16 cellular contexts compared by ENCODE assay signal in the genomic region with DNA sequence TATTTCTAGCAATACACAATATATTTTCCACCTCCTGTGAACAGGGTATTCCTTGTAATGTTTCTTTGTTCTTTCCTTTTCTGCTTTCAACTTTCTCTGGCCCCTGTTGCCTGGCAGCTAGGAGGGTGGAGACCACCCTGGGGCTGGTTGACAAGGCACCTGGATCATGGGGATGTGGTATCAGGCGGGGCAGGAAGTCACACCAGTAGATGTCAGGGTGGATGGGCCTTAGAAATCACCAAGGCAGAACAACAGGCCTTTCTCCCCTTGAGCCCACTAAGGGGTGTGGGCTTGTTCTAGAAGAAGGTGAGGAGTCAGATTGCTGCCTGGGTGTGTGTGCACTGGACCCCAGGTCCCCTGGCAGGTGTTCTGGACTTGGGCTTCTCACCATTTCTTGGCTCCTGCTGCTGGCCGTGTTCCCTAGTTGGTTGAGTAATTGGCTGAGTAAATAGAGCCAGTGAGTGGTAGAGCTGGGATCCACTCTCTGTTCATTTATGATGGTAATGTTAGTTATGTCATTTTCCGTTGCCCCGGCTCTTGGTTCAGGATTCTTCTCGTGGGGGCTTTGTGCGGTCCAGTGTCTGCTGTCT. TPM values are rescaled to one million over a fixed set of nuclear protein-coding genes. Genes with fewer than 3 reads are reported as not detected.
DNase-seq lines count a peak whose midpoint lies in the region; ATAC-seq, FAIRE-seq and TF ChIP-seq lines count a peak whose summit lies in the region.
"Had no signal": no experiment of that assay in that cellular context is flagged by ENCODE, and none has a peak within 500 bp of the region (broad histone marks: within the 10 kb centered on the region; RNA-seq: fewer than 3 reads in every experiment).

No MANE protein-coding gene starts in this region.

- intact Hi-C loops in IMR-90 (cut with micrococcal nuclease): no loop called here
- intact Hi-C loops in K562 (cut with micrococcal nuclease): no loop called here

- no peak overlapping the region for H4K8ac ChIP-seq in IMR-90 (ENCODE audit: low read depth in 2 of 2, low read length in 2 of 2)

- H3K23ac ChIP-seq in IMR-90 (ENCODE audit: low read depth, low read length): no peak overlapping the region

- H3K9me3 ChIP-seq in IMR-90 (ENCODE audit: control insufficient read depth, insufficient read depth, low read length) (no peaks in the 10 kb centered on the region), K562 (replicated peaks; ENCODE audit: control insufficient read depth, insufficient read depth, low read depth, low read length) (no peaks in the 10 kb centered on the region)
- H3K9me3 ChIP-seq: heart left ventricle, upper lobe of left lung had no signal

- no peak overlapping the region for H3K4ac ChIP-seq in IMR-90 (ENCODE audit: low read depth, low read length)

- WGBS in IMR-90 (ENCODE audit: extremely low coverage in 2 of 2, insufficient read length in 1 of 2), 2 experiments: 90% methylated on average over 2 of the region's 6 CpGs; no CpG with 5 or more reads in 1 of the 2 experiments
- 38% methylated on average over 6 of the region's 6 CpGs for WGBS in K562 (ENCODE audit: insufficient coverage, low coverage, missing lambda C conversion rate)

- no peak for TF ChIP-seq EP300 in K562 (IDR thresholded peaks at IDR 0.05; ENCODE audit: low read length)

- H3K9ac ChIP-seq in IMR-90 (ENCODE audit: low read depth, low read length): no peak overlapping the region
- H3K9ac ChIP-seq in K562 (ENCODE audit: insufficient read depth in 1 of 2, low read depth in 2 of 2, low read length in 2 of 2): 0 out of 4 replicates have a peak overlapping the region, but pooled peaks of 1 of the 2 experiments have one; percentile 50

- no peak overlapping the region for H3K4me3 ChIP-seq in IMR-90 (ENCODE audit: insufficient read depth, low read depth, low read length)
- H3K4me3 ChIP-seq in K562: no peak overlapping the region
- H3K4me3 ChIP-seq: upper lobe of left lung had no signal

- no peak overlapping the region for H3K27ac ChIP-seq in IMR-90 (ENCODE audit: insufficient read depth, low read length)
- no peak overlapping the region for H3K27ac ChIP-seq in K562 (ENCODE audit: extremely low read depth, low read depth, low read length)
- H3K27ac ChIP-seq: heart left ventricle, upper lobe of left lung had no signal

- ATAC-seq in IMR-90 (ENCODE audit: low read depth) (no peak), K562 (no peak), HG03571 (IDR thresholded peaks at IDR 0.05; ENCODE audit: unreplicated experiment) (no peak)
- no peak for ATAC-seq in naive thymus-derived CD8-positive, alpha-beta T cell
- ATAC-seq: activated naive CD4-positive, alpha-beta T cell treated with anti-CD3 and anti-CD28 coated beads, Interleukin-2, amount 50 U/mL, for 72 hours; heart left ventricle had no signal

- H4K91ac ChIP-seq in IMR-90 (ENCODE audit: insufficient read depth, low read depth, low read length): no peak overlapping the region

- no peaks in the 10 kb centered on the region for H3K79me2 ChIP-seq in K562 (ENCODE audit: control insufficient read depth, insufficient read depth, low read length)

- no peak overlapping the region for H2BK120ac ChIP-seq in IMR-90 (ENCODE audit: low read depth, low read length)

- H3K9me1 ChIP-seq in IMR-90 (ENCODE audit: insufficient read depth, low read length) (peaks cover 2% of the 10 kb centered on the region), K562 (ENCODE audit: control insufficient read depth, insufficient read depth, low read length) (no peaks in the 10 kb centered on the region)

- H3K36me3 Mint-ChIP-seq in activated naive CD4-positive, alpha-beta T cell treated with anti-CD3 and anti-CD28 coated beads, Interleukin-2, amount 10 ng/mL, durations not matched to agents 7 days and 5 days: peaks cover 8% of the 10 kb centered on the region
- H3K36me3 Mint-ChIP-seq in naive thymus-derived CD8-positive, alpha-beta T cell: peaks cover 0 to 28% (median 2%) of the 10 kb centered on the region in 3 donors
- H3K36me3 Mint-ChIP-seq: activated naive CD4-positive, alpha-beta T cell treated with anti-CD3 and anti-CD28 coated beads, Interleukin-2, amount 50 U/mL, for 72 hours had no signal

- TF ChIP-seq RAD21 in IMR-90 (IDR thresholded peaks at IDR 0.05; ENCODE audit: low read length) (no peak), K562 (CRISPR knock-in tag; conservative IDR thresholded peaks at IDR 0.05 in 1 of 2, IDR thresholded peaks at IDR 0.05 in 1 of 2) (no peak)

- H3K56ac ChIP-seq in IMR-90 (ENCODE audit: extremely low read depth, insufficient read depth, low read length): no peak overlapping the region

- H2AK9ac ChIP-seq in IMR-90 (replicated peaks; ENCODE audit: low read depth, low read length, poor library complexity): no peak overlapping the region

- H2BK20ac ChIP-seq in IMR-90 (ENCODE audit: low read depth, low read length): no peak overlapping the region

- no peaks in the 10 kb centered on the region for H3K9me3 Mint-ChIP-seq in activated naive CD4-positive, alpha-beta T cell treated with anti-CD3 and anti-CD28 coated beads, Interleukin-2, amount 10 ng/mL, durations not matched to agents 7 days and 5 days
- no peaks in the 10 kb centered on the region for H3K9me3 Mint-ChIP-seq in naive thymus-derived CD8-positive, alpha-beta T cell
- H3K9me3 Mint-ChIP-seq: activated naive CD4-positive, alpha-beta T cell treated with anti-CD3 and anti-CD28 coated beads, Interleukin-2, amount 50 U/mL, for 72 hours; HFFc6 had no signal

- no peak overlapping the region for H3K14ac ChIP-seq in IMR-90 (replicated peaks; ENCODE audit: low read depth, low read length)

- dilution Hi-C loops in IMR-90 (cut with HindIII; ENCODE audit: low sequenced_read_pairs, unreplicated experiment): no loop called here

- no peak overlapping the region for H4K5ac ChIP-seq in IMR-90 (ENCODE audit: low read depth, low read length)

- POLR2A ChIA-PET in IMR-90 (lab: Charles Lee; ENCODE audit: unreplicated experiment): no interaction called here
- POLR2A ChIA-PET in K562 (lab: Yijun Ruan, JAX): no interaction called here
- POLR2A ChIA-PET in naive thymus-derived CD8-positive, alpha-beta T cell (lab: Charles Lee): no interaction called here

- FAIRE-seq in K562 (lab: Jason Lieb, UNC): no peak

- peak overlapping the region; percentile 88 for H3K27ac Mint-ChIP-seq in activated naive CD4-positive, alpha-beta T cell treated with anti-CD3 and anti-CD28 coated beads, Interleukin-2, amount 10 ng/mL, durations not matched to agents 7 days and 5 days
- peak overlapping the region in 9 of 10 donors; percentile 30 to 94 (median 71) for H3K27ac Mint-ChIP-seq in naive thymus-derived CD8-positive, alpha-beta T cell
- H3K27ac Mint-ChIP-seq: activated naive CD4-positive, alpha-beta T cell treated with anti-CD3 and anti-CD28 coated beads, Interleukin-2, amount 50 U/mL, for 72 hours; HFFc6 had no signal

- in situ Hi-C loops in IMR-90 (cut with MboI; ENCODE audit: low sequenced_read_pairs) (no loop called here), K562 (cut with MboI) (no loop called here)

- peaks cover 68% of the 10 kb centered on the region for H3K4me1 Mint-ChIP-seq in activated naive CD4-positive, alpha-beta T cell treated with anti-CD3 and anti-CD28 coated beads, Interleukin-2, amount 10 ng/mL, durations not matched to agents 7 days and 5 days
- H3K4me1 Mint-ChIP-seq in naive thymus-derived CD8-positive, alpha-beta T cell: peaks cover 26 to 57% (median 49%) of the 10 kb centered on the region in 4 donors

- H3K4me1 ChIP-seq in IMR-90 (ENCODE audit: control insufficient read depth, insufficient read depth, low read length) (0 out of 2 replicates have a peak, but pooled peaks cover 2% of the 10 kb centered on the region), K562 (replicated peaks in 1 of 2; ENCODE audit: control insufficient read depth in 2 of 2, insufficient read depth in 2 of 2, low read length in 2 of 2) (peaks cover 0 to 23% of the 10 kb centered on the region in 2 experiments; a peak in 2 of 5 replicates)

- peak; percentile 53 for DNase-seq in activated naive CD4-positive, alpha-beta T cell treated with anti-CD3 and anti-CD28 coated beads, Interleukin-2, amount 10 ng/mL, durations not matched to agents 7 days and 5 days
- DNase-seq in activated naive CD4-positive, alpha-beta T cell (lab: John Stamatoyannopoulos, UW): no peak
- DNase-seq in IMR-90: peak; percentile 4
- no peak for DNase-seq in K562 (ENCODE audit: extremely low read depth in 1 of 4, low spot score in 3 of 4)
- no peak for DNase-seq in naive thymus-derived CD8-positive, alpha-beta T cell
- DNase-seq in stimulated activated CD4-positive, alpha-beta T cell treated with anti-CD3 and anti-CD28 coated beads, Interleukin-4, amount 100 ng/mL, for 1 hour: no peak
- no peak for DNase-seq in ecto neural progenitor cell (ENCODE audit: low spot score)
- DNase-seq: cerebellar nuclear complex, heart left ventricle, HFFc6, NCI-H524 treated with DMSO at 0.1 percent for 48 hours, retina, RPMI8226 had no signal

- no peak overlapping the region for H2AFZ ChIP-seq in IMR-90 (replicated peaks; ENCODE audit: low read length, poor library complexity)
- no peak overlapping the region for H2AFZ ChIP-seq in K562 (ENCODE audit: low read depth, low read length)

- no peak overlapping the region for H2BK5ac ChIP-seq in IMR-90 (ENCODE audit: low read depth, low read length, poor library complexity, severe bottlenecking)

- no peak overlapping the region for H3K4me2 ChIP-seq in IMR-90 (ENCODE audit: low read depth, low read length)
- no peak overlapping the region for H3K4me2 ChIP-seq in K562 (ENCODE audit: insufficient read depth, low read length)

- peaks cover 0 to 3% of the 10 kb centered on the region in 2 experiments; a peak in 1 of 4 replicates for H3K79me1 ChIP-seq in IMR-90 (ENCODE audit: low read depth in 1 of 2, low read length in 2 of 2)

- H4K20me1 ChIP-seq in IMR-90 (ENCODE audit: insufficient read depth, low read length): peaks cover 4% of the 10 kb centered on the region; the same call in 1 of the 2 replicates
- no peaks in the 10 kb centered on the region for H4K20me1 ChIP-seq in K562 (replicated peaks; ENCODE audit: control insufficient read depth, insufficient read depth, low read length)

- peaks cover 6% of the 10 kb centered on the region for H3K36me3 ChIP-seq in IMR-90 (ENCODE audit: control insufficient read depth, insufficient read depth, low read length)
- H3K36me3 ChIP-seq in K562 (ENCODE audit: control insufficient read depth, insufficient read depth, low read length): no peaks in the 10 kb centered on the region

- H3K18ac ChIP-seq in IMR-90 (ENCODE audit: low read depth, low read length): no peak overlapping the region

- CTCF ChIA-PET in activated naive CD4-positive, alpha-beta T cell treated with anti-CD3 and anti-CD28 coated beads, Interleukin-2, amount 10 ng/mL, durations not matched to agents 7 days and 5 days (lab: Charles Lee): no interaction called here
- CTCF ChIA-PET in IMR-90 (lab: Yijun Ruan, JAX): no interaction called here
- CTCF ChIA-PET in K562 (lab: Yijun Ruan, JAX; ENCODE audit: low intra/inter-chr PET ratio): no interaction called here

- TF ChIP-seq CTCF in IMR-90 (conservative IDR thresholded peaks at IDR 0.05; ENCODE audit: low read depth, low read length): no peak
- TF ChIP-seq CTCF in K562 (IDR thresholded peaks at IDR 0.05 in 2 of 3, conservative IDR thresholded peaks at IDR 0.05 in 1 of 3; ENCODE audit: insufficient read depth in 2 of 3, low read depth in 1 of 3, low read length in 3 of 3): no peak

- TF ChIP-seq POLR2A in IMR-90 (IDR thresholded peaks at IDR 0.05; ENCODE audit: low read depth, low read length): no peak
- TF ChIP-seq POLR2A in K562 (conservative IDR thresholded peaks at IDR 0.05): no peak

- H3K27me3 Mint-ChIP-seq in activated naive CD4-positive, alpha-beta T cell treated with anti-CD3 and anti-CD28 coated beads, Interleukin-2, amount 10 ng/mL, durations not matched to agents 7 days and 5 days: peaks cover 4% of the 10 kb centered on the region
- H3K27me3 Mint-ChIP-seq in naive thymus-derived CD8-positive, alpha-beta T cell: no peaks in the 10 kb centered on the region

- H3K27me3 ChIP-seq in IMR-90 (ENCODE audit: control insufficient read depth, insufficient read depth, low read length): no peaks in the 10 kb centered on the region
- peaks cover 24 to 87% of the 10 kb centered on the region in 2 experiments for H3K27me3 ChIP-seq in K562 (ENCODE audit: control insufficient read depth in 2 of 2, insufficient read depth in 2 of 2, low read length in 2 of 2)
- H3K27me3 ChIP-seq: heart left ventricle, upper lobe of left lung had no signal

- H3K4me3 Mint-ChIP-seq in activated naive CD4-positive, alpha-beta T cell treated with anti-CD3 and anti-CD28 coated beads, Interleukin-2, amount 10 ng/mL, durations not matched to agents 7 days and 5 days: peak overlapping the region; percentile 62
- peak overlapping the region; percentile 33 to 95 (median 90) for H3K4me3 Mint-ChIP-seq in naive thymus-derived CD8-positive, alpha-beta T cell
- H3K4me3 Mint-ChIP-seq: HFFc6 had no signal

- no TSS peak for BruUV-seq in IMR-90 (replicated peaks; lab: Mats Ljungman, UMichigan)
- no TSS peak for BruUV-seq in K562 (replicated peaks; lab: Mats Ljungman, UMichigan)

- no peak overlapping the region for H2BK15ac ChIP-seq in IMR-90 (ENCODE audit: low read depth, low read length)

- H2AK5ac ChIP-seq in IMR-90 (ENCODE audit: low read depth, low read length): no peak overlapping the region

RNA-seq across cellular contexts. Expression of a gene that starts 24.9 kb away (rescaled TPM):
- 2.3 and 2.8 TPM in 2 replicates for total RNA-seq in IMR-90 (2012; rRNA removed)
- polyA plus RNA-seq in IMR-90 (2012; rRNA removed): 7.1 and 7.2 TPM in 2 replicates
- 3.2 and 4.3 TPM in 2 replicates for polyA plus RNA-seq in IMR-90 (2012; cell fraction: cytosol; rRNA removed)
- 60.8 and 75.2 TPM in 2 replicates for polyA plus RNA-seq in IMR-90 (2012; cell fraction: nucleus; rRNA removed; ENCODE audit: low replicate concordance)
- 23.2 and 45.5 TPM in 2 replicates for total RNA-seq in K562 (2011; cell fraction: chromatin; rRNA removed; ENCODE audit: low replicate concordance)
- 23.9 and 27.2 TPM in 2 replicates for total RNA-seq in K562 (2011; cell fraction: nucleolus; rRNA removed)
- total RNA-seq in K562 (2011; cell fraction: nucleoplasm; rRNA removed): 21.1 and 22.8 TPM in 2 replicates
- total RNA-seq in K562 (2014; rRNA removed): 6.9 and 7.8 TPM in 2 replicates
- 3.1 and 3.2 TPM in 2 replicates for total RNA-seq in K562 (2014; rRNA removed; fragmentation: Illumina TruSeq; extraction: Trizol)
- total RNA-seq in K562 (2015; rRNA removed; fragmentation: Illumina TruSeq; extraction: Trizol): 5.0 and 5.1 TPM in 2 replicates
- 9.5 and 11.2 TPM in 2 replicates for total RNA-seq in K562 (2021)
- polyA plus RNA-seq in K562 (2011; rRNA removed): 8.9 and 10.0 TPM in 2 replicates
- polyA plus RNA-seq in K562 (2011; cell fraction: cytosol; rRNA removed): 9.5 and 9.8 TPM in 2 replicates
- 42.7 and 51.9 TPM in 2 replicates for polyA plus RNA-seq in K562 (2011; cell fraction: nucleus; rRNA removed)
- polyA plus RNA-seq in K562 (2012): 4.8 and 8.8 TPM in 2 replicates
- polyA plus RNA-seq in K562 (2014; fragmentation: Illumina TruSeq; extraction: Trizol): 5.1 and 5.4 TPM in 2 replicates
- 1 to 10 TPM in 1 of 2 experiments, under 1 TPM in 1; 0.66 to 1.4 TPM for polyA plus RNA-seq in K562 (2014; fragmentation: Nextera tagmentation; extraction: Ambion mirVana)
- polyA plus RNA-seq in K562 (2014; rRNA removed): 9.3 and 10.2 TPM in 2 replicates
- polyA minus RNA-seq in K562 (2011; rRNA and poly(A)+ RNA removed): 4.7 and 5.2 TPM in 2 replicates
- polyA minus RNA-seq in K562 (2011; cell fraction: cytosol; rRNA and poly(A)+ RNA removed): 4.0 and 4.6 TPM in 2 replicates
- 9.8 and 14.9 TPM in 2 replicates for polyA minus RNA-seq in K562 (2011; cell fraction: nucleus; rRNA and poly(A)+ RNA removed)
- 10 to 100 TPM; 45.2 to 46.0 TPM for total RNA-seq in naive thymus-derived CD8-positive, alpha-beta T cell
- 1 to 10 TPM; 3.6 to 9.0 (median 6.3) TPM for polyA plus RNA-seq in naive thymus-derived CD8-positive, alpha-beta T cell

RNA-seq across cellular contexts. Expression of a gene that starts 47.5 kb away (rescaled TPM):
- total RNA-seq in IMR-90 (2012; rRNA removed) (3.8 and 4.2 TPM in 2 replicates), K562 (2014; rRNA removed) (10.2 and 10.7 TPM in 2 replicates), K562 (2014; rRNA removed; fragmentation: Illumina TruSeq; extraction: Trizol) (6.5 and 7.1 TPM in 2 replicates), K562 (2015; rRNA removed; fragmentation: Illumina TruSeq; extraction: Trizol) (5.6 and 6.3 TPM in 2 replicates), K562 (2021) (18.0 and 21.4 TPM in 2 replicates)
- polyA plus RNA-seq in IMR-90 (2012; rRNA removed) (4.8 and 5.1 TPM in 2 replicates), K562 (2011; rRNA removed) (7.2 and 13.3 TPM in 2 replicates), K562 (2014; fragmentation: Illumina TruSeq; extraction: Trizol) (11.2 and 14.2 TPM in 2 replicates), K562 (2014; fragmentation: Nextera tagmentation; extraction: Ambion mirVana) (1 to 10 TPM; 1.8 to 1.9 TPM), K562 (2014; rRNA removed) (11.6 and 14.1 TPM in 2 replicates)
- polyA plus RNA-seq in IMR-90 (2012; cell fraction: cytosol; rRNA removed): 3.3 and 3.8 TPM in 2 replicates
- 14.9 and 20.6 TPM in 2 replicates for polyA plus RNA-seq in IMR-90 (2012; cell fraction: nucleus; rRNA removed; ENCODE audit: low replicate concordance)
- total RNA-seq in K562 (2011; cell fraction: chromatin; rRNA removed; ENCODE audit: low replicate concordance): 27.2 and 40.3 TPM in 2 replicates
- total RNA-seq in K562 (2011; cell fraction: nucleolus; rRNA removed): 25.4 and 28.3 TPM in 2 replicates
- total RNA-seq in K562 (2011; cell fraction: nucleoplasm; rRNA removed): 21.7 and 25.2 TPM in 2 replicates
- 5.8 and 8.6 TPM in 2 replicates for polyA plus RNA-seq in K562 (2011; cell fraction: cytosol; rRNA removed)
- polyA plus RNA-seq in K562 (2011; cell fraction: nucleus; rRNA removed): 21.0 and 21.8 TPM in 2 replicates
- polyA plus RNA-seq in K562 (2012): 13.3 and 14.1 TPM in 2 replicates
- polyA minus RNA-seq in K562 (2011; rRNA and poly(A)+ RNA removed): 5.9 and 6.0 TPM in 2 replicates
- polyA minus RNA-seq in K562 (2011; cell fraction: cytosol; rRNA and poly(A)+ RNA removed): 4.8 and 5.8 TPM in 2 replicates
- polyA minus RNA-seq in K562 (2011; cell fraction: nucleus; rRNA and poly(A)+ RNA removed): 7.9 and 12.3 TPM in 2 replicates
- total RNA-seq in naive thymus-derived CD8-positive, alpha-beta T cell: 10 to 100 TPM; 19.2 to 19.7 TPM
- polyA plus RNA-seq in naive thymus-derived CD8-positive, alpha-beta T cell: 1 to 10 TPM; 2.9 to 8.6 (median 3.7) TPM

Comparison
In these comparisons a context has a peak if more than half of its experiments do, and no peak if none do; other contexts are left out.
1. DNase-seq: peak in activated naive CD4-positive, alpha-beta T cell treated with anti-CD3 and anti-CD28 coated beads, Interleukin-2, amount 10 ng/mL, durations not matched to agents 7 days and 5 days (single experiment) and IMR-90 (single experiment); none in activated naive CD4-positive, alpha-beta T cell (0 of 4), K562 (0 of 4), naive thymus-derived CD8-positive, alpha-beta T cell (0 of 10), stimulated activated CD4-positive, alpha-beta T cell treated with anti-CD3 and anti-CD28 coated beads, Interleukin-4, amount 100 ng/mL, for 1 hour (single experiment) and ecto neural progenitor cell (single experiment).